ENCODE assay signal across 8 cellular contexts in the genomic region with DNA sequence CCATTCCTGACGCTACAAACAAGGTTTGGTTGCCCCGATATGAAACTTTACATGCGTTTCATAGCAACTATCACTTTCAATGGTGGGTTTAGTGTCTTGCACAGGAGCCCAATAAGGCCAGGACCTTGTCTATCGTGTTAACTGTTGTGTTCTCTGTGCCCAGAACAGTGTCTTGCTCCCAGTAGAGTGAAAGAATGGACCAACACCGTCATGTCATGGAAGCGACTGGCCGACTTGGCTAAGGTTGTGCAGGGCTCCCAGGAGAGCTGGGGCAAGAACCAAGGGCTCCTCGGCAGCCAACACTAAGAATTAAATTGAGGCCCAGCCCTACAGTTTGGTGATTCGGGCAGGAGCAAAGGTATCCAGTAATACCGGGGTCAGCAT. TPM values are rescaled to one million over a fixed set of nuclear protein-coding genes. Genes with fewer than 3 reads are reported as not detected.
A peak's percentile ranks its signal among the peaks of the same experiment; 100 is the strongest.
DNase-seq lines count a peak whose midpoint lies in the region; TF ChIP-seq lines count a peak whose summit lies in the region.

No MANE protein-coding gene starts in this region.

- peaks cover 5% of the 10 kb centered on the region for H3K4me1 ChIP-seq in cardiac muscle cell (ENCODE audit: low read depth)
- peaks cover 17% of the 10 kb centered on the region for H3K4me1 ChIP-seq in rectal smooth muscle tissue (ENCODE audit: control insufficient read depth, insufficient read depth, low read length)

- POLR2A ChIA-PET in activated CD4-positive, alpha-beta memory T cell treated with anti-CD3 and anti-CD28 coated beads, Interleukin-2, amount 10 ng/mL, durations not matched to agents 7 days and 5 days (lab: Charles Lee) = interaction anchor here (0.8 to 3.3 kb wide), 5 partner anchors 23 to 225 kb away, joined by 3 to 16 read pairs (median 3); partner anchors contain the start of gene CSNK1A1

- peak overlapping the region; percentile 50 for H3K4me3 ChIP-seq in GM12864 (ENCODE audit: low read depth, low read length)
- peak overlapping the region; percentile 32 for H3K4me3 ChIP-seq in cardiac muscle cell
- H3K4me3 ChIP-seq in rectal smooth muscle tissue (ENCODE audit: low read length) = peak overlapping the region; percentile 77

- H3K9me3 Mint-ChIP-seq in activated CD4-positive, alpha-beta memory T cell treated with anti-CD3 and anti-CD28 coated beads, Interleukin-2, amount 10 ng/mL, durations not matched to agents 7 days and 5 days = no peaks in the 10 kb centered on the region

- no peak overlapping the region for H3K27ac Mint-ChIP-seq in activated CD4-positive, alpha-beta memory T cell treated with anti-CD3 and anti-CD28 coated beads, Interleukin-2, amount 10 ng/mL, durations not matched to agents 7 days and 5 days

- peaks cover 14% of the 10 kb centered on the region for H3K27me3 Mint-ChIP-seq in activated CD4-positive, alpha-beta memory T cell treated with anti-CD3 and anti-CD28 coated beads, Interleukin-2, amount 10 ng/mL, durations not matched to agents 7 days and 5 days

- DNase-seq in GM12864 (ENCODE audit: low read depth) = no peak
- no peak for DNase-seq in activated CD4-positive, alpha-beta memory T cell treated with anti-CD3 and anti-CD28 coated beads, Interleukin-2, amount 10 ng/mL, durations not matched to agents 7 days and 5 days
- DNase-seq in cardiac muscle cell (ENCODE audit: low read depth in 1 of 2, low spot score in 1 of 2) = no peak
- DNase-seq in Kasumi-1 (lab: John Stamatoyannopoulos, UW) = no peak
- no peak for DNase-seq in C1 segment of cervical spinal cord (lab: John Stamatoyannopoulos, UW)
- no peak for DNase-seq in activated effector memory CD4-positive, alpha-beta T cell treated with Interleukin-2 at 50 U/mL for 16 hours
- no peak for DNase-seq in GM20000 (ENCODE audit: low spot score)

- H3K9me3 ChIP-seq in cardiac muscle cell (ENCODE audit: low read depth) = no peaks in the 10 kb centered on the region

- H3K27ac ChIP-seq in cardiac muscle cell = no peak overlapping the region
- peak overlapping the region; percentile 91 for H3K27ac ChIP-seq in rectal smooth muscle tissue (ENCODE audit: low read depth, low read length)

- peak overlapping the region; percentile 65 for H3K4me3 Mint-ChIP-seq in activated CD4-positive, alpha-beta memory T cell treated with anti-CD3 and anti-CD28 coated beads, Interleukin-2, amount 10 ng/mL, durations not matched to agents 7 days and 5 days

- H3K4me1 Mint-ChIP-seq in activated CD4-positive, alpha-beta memory T cell treated with anti-CD3 and anti-CD28 coated beads, Interleukin-2, amount 10 ng/mL, durations not matched to agents 7 days and 5 days = peaks cover 23% of the 10 kb centered on the region

- no peaks in the 10 kb centered on the region for H3K36me3 ChIP-seq in cardiac muscle cell
- no peaks in the 10 kb centered on the region for H3K36me3 ChIP-seq in rectal smooth muscle tissue (ENCODE audit: control insufficient read depth, insufficient read depth, low read length)

- TF ChIP-seq CTCF in GM12864 (IDR thresholded peaks at IDR 0.05; ENCODE audit: low read depth, low read length, missing control alignments) (no peak), cardiac muscle cell (IDR thresholded peaks at IDR 0.05; ENCODE audit: low read depth, low read length) (no peak), GM20000 (IDR thresholded peaks at IDR 0.05; ENCODE audit: extremely low read depth, missing control alignments) (no peak)

- peak overlapping the region; percentile 29 for H3K9ac ChIP-seq in rectal smooth muscle tissue (ENCODE audit: low read length)

- no peaks in the 10 kb centered on the region for H3K36me3 Mint-ChIP-seq in activated CD4-positive, alpha-beta memory T cell treated with anti-CD3 and anti-CD28 coated beads, Interleukin-2, amount 10 ng/mL, durations not matched to agents 7 days and 5 days (ENCODE audit: low read depth)

- CTCF ChIA-PET in activated CD4-positive, alpha-beta memory T cell treated with anti-CD3 and anti-CD28 coated beads, Interleukin-2, amount 10 ng/mL, durations not matched to agents 7 days and 5 days (lab: Charles Lee) = interaction anchor here (2.1 to 4.6 kb wide), 2 partner anchors 29 to 37 kb away, joined by 5 to 24 read pairs; partner anchors contain the start of gene CSNK1A1

- peaks cover 6% of the 10 kb centered on the region for H3K27me3 ChIP-seq in cardiac muscle cell
- H3K27me3 ChIP-seq in rectal smooth muscle tissue (ENCODE audit: control insufficient read depth, insufficient read depth, low read length) = no peaks in the 10 kb centered on the region

RNA-seq across cellular contexts. Expression of gene ARHGEF37, which starts 0.5 kb away (rescaled TPM):
- 1 to 10 TPM in 1 of 2 experiments, under 1 TPM in 1; 0.88 to 1.1 TPM for total RNA-seq in activated CD4-positive, alpha-beta memory T cell treated with anti-CD3 and anti-CD28 coated beads, Interleukin-2, amount 10 ng/mL, durations not matched to agents 7 days and 5 days
- total RNA-seq in cardiac muscle cell = 4.2 and 7.6 TPM in 2 replicates
- polyA plus RNA-seq in cardiac muscle cell = 4.7 and 6.3 TPM in 2 replicates

RNA-seq across cellular contexts. Expression of gene CSNK1A1, which starts 29.6 kb away (rescaled TPM):
- total RNA-seq in activated CD4-positive, alpha-beta memory T cell treated with anti-CD3 and anti-CD28 coated beads, Interleukin-2, amount 10 ng/mL, durations not matched to agents 7 days and 5 days = 100 to 1,000 TPM; 194 to 203 TPM
- 282 and 286 TPM in 2 replicates for total RNA-seq in cardiac muscle cell
- polyA plus RNA-seq in cardiac muscle cell = 161 and 195 TPM in 2 replicates
